8 cellular contexts compared by ENCODE assay signal in the genomic region with DNA sequence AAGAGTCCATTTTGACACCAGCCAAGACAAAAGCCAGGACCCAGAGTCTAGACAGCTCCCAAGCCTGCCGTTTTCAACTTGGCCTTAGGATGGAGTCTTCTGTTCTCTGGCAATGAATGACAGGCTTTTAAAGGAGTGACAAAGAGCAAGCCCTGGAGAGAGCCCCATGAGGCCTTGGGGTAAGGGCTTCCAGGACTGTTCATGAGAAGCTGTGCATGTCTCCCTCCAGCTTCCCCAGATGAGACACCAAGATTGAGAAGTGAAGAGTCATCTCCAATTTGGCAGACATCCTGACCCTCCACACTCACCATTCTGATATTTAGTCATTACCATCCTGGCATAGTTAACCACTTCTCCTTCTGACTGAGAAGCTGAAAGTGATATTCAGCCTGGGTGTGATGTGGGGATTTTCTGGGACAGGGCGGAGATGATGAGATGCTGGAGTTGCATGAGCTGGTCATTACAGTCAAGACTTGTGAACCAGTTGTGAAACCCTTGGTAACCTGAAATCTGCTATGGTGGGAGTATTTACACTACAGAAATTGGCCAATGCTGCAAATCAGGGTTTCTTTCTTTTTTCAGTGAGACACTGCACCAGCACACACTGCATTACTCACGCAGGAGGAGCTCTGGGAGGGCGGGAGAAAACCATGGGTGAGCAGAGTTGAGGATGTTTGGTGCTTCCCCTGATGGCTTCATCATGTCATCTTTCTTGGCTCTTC.
A peak's percentile ranks its signal among the peaks of the same experiment; 100 is the strongest.
DNase-seq lines count a peak whose midpoint lies in the region; ATAC-seq and TF ChIP-seq lines count a peak whose summit lies in the region.

No MANE protein-coding gene starts in this region.

- H3K9me3 ChIP-seq in left ventricle myocardium inferior (replicated peaks): no peaks in the 10 kb centered on the region

- no peaks in the 10 kb centered on the region for H3K27me3 Mint-ChIP-seq in WTC11 (ENCODE audit: low read depth)

- TF ChIP-seq CTCF in GM12874 (IDR thresholded peaks at IDR 0.05; ENCODE audit: insufficient read depth, low read depth, low read length): 0 out of 2 replicates have a peak, but pooled peaks have one; percentile 12
- no peak for TF ChIP-seq CTCF in left ventricle myocardium inferior (IDR thresholded peaks at IDR 0.05; ENCODE audit: borderline replicate concordance)
- TF ChIP-seq CTCF in WTC11 (IDR thresholded peaks at IDR 0.05): no peak

- H3K36me3 Mint-ChIP-seq in WTC11: no peaks in the 10 kb centered on the region

- no peaks in the 10 kb centered on the region for H3K9me3 Mint-ChIP-seq in WTC11

- H3K4me3 ChIP-seq in left ventricle myocardium inferior: no peak overlapping the region

- H3K27ac Mint-ChIP-seq in WTC11: no peak overlapping the region

- ATAC-seq in GM21786 (IDR thresholded peaks at IDR 0.05; ENCODE audit: unreplicated experiment): peak; percentile 82
- ATAC-seq in WTC11: no peak

- CTCF ChIA-PET in WTC11 (lab: Charles Lee): interaction anchor here (0.8 to 1.0 kb wide), 3 partner anchors 159 to 185 kb away, joined by 3 to 5 read pairs (median 3); no protein-coding TSS in a partner anchor

- H3K27me3 ChIP-seq in left ventricle myocardium inferior (ENCODE audit: low read depth): no peaks in the 10 kb centered on the region

- no peaks in the 10 kb centered on the region for H3K4me1 Mint-ChIP-seq in WTC11

- peak overlapping the region; percentile 7 for H3K27ac ChIP-seq in left ventricle myocardium inferior (replicated peaks)

- DNase-seq in KG1 (lab: John Stamatoyannopoulos, UW): peak; percentile 7
- peak; percentile 19 to 53 (median 50) for DNase-seq in activated CD8-positive, alpha-beta memory T cell treated with anti-CD3 and anti-CD28 coated beads for 48 hours (ENCODE audit: low read depth in 2 of 3, low spot score in 2 of 3)
- no peak for DNase-seq in left ventricle myocardium inferior
- peak; percentile 73 to 75 for DNase-seq in stimulated activated CD8-positive, alpha-beta memory T cell treated with anti-CD3 and anti-CD28 coated beads, Interleukin-15, amount 100 ng/mL, for 48 hours (ENCODE audit: low read depth in 2 of 2)
- DNase-seq in WTC11 (ENCODE audit: low spot score): no peak
- DNase-seq in NAMALWA (ENCODE audit: low spot score): no peak

- POLR2A ChIA-PET in WTC11 (lab: Charles Lee): no interaction called here

- peaks cover 11% of the 10 kb centered on the region for H3K4me1 ChIP-seq in left ventricle myocardium inferior

- intact Hi-C loops in left ventricle myocardium inferior (cut with micrococcal nuclease): no loop called here

- no peaks in the 10 kb centered on the region for H3K36me3 ChIP-seq in left ventricle myocardium inferior

- no peak overlapping the region for H3K4me3 Mint-ChIP-seq in WTC11

TF ChIP-seq in WTC11, 78 proteins besides CTCF, POLR2A, EP300 and RAD21 (continues in another document):
- TF ChIP-seq, protein P1, sequence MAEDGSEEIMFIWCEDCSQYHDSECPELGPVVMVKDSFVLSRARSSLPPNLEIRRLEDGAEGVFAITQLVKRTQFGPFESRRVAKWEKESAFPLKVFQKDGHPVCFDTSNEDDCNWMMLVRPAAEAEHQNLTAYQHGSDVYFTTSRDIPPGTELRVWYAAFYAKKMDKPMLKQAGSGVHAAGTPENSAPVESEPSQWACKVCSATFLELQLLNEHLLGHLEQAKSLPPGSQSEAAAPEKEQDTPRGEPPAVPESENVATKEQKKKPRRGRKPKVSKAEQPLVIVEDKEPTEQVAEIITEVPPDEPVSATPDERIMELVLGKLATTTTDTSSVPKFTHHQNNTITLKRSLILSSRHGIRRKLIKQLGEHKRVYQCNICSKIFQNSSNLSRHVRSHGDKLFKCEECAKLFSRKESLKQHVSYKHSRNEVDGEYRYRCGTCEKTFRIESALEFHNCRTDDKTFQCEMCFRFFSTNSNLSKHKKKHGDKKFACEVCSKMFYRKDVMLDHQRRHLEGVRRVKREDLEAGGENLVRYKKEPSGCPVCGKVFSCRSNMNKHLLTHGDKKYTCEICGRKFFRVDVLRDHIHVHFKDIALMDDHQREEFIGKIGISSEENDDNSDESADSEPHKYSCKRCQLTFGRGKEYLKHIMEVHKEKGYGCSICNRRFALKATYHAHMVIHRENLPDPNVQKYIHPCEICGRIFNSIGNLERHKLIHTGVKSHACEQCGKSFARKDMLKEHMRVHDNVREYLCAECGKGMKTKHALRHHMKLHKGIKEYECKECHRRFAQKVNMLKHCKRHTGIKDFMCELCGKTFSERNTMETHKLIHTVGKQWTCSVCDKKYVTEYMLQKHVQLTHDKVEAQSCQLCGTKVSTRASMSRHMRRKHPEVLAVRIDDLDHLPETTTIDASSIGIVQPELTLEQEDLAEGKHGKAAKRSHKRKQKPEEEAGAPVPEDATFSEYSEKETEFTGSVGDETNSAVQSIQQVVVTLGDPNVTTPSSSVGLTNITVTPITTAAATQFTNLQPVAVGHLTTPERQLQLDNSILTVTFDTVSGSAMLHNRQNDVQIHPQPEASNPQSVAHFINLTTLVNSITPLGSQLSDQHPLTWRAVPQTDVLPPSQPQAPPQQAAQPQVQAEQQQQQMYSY (CRISPR knock-in tag; IDR thresholded peaks at IDR 0.05): no peak
- TF ChIP-seq, protein P2, sequence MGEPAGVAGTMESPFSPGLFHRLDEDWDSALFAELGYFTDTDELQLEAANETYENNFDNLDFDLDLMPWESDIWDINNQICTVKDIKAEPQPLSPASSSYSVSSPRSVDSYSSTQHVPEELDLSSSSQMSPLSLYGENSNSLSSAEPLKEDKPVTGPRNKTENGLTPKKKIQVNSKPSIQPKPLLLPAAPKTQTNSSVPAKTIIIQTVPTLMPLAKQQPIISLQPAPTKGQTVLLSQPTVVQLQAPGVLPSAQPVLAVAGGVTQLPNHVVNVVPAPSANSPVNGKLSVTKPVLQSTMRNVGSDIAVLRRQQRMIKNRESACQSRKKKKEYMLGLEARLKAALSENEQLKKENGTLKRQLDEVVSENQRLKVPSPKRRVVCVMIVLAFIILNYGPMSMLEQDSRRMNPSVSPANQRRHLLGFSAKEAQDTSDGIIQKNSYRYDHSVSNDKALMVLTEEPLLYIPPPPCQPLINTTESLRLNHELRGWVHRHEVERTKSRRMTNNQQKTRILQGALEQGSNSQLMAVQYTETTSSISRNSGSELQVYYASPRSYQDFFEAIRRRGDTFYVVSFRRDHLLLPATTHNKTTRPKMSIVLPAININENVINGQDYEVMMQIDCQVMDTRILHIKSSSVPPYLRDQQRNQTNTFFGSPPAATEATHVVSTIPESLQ (CRISPR knock-in tag; IDR thresholded peaks at IDR 0.05): no peak
- TF ChIP-seq CBFB (CRISPR knock-in tag; IDR thresholded peaks at IDR 0.05; ENCODE audit: low read depth): no peak
- TF ChIP-seq ZNF396 (CRISPR knock-in tag; IDR thresholded peaks at IDR 0.05; ENCODE audit: borderline replicate concordance): no peak
- TF ChIP-seq ESRRA (CRISPR knock-in tag; IDR thresholded peaks at IDR 0.05; ENCODE audit: borderline replicate concordance): no peak
- TF ChIP-seq, protein P3, sequence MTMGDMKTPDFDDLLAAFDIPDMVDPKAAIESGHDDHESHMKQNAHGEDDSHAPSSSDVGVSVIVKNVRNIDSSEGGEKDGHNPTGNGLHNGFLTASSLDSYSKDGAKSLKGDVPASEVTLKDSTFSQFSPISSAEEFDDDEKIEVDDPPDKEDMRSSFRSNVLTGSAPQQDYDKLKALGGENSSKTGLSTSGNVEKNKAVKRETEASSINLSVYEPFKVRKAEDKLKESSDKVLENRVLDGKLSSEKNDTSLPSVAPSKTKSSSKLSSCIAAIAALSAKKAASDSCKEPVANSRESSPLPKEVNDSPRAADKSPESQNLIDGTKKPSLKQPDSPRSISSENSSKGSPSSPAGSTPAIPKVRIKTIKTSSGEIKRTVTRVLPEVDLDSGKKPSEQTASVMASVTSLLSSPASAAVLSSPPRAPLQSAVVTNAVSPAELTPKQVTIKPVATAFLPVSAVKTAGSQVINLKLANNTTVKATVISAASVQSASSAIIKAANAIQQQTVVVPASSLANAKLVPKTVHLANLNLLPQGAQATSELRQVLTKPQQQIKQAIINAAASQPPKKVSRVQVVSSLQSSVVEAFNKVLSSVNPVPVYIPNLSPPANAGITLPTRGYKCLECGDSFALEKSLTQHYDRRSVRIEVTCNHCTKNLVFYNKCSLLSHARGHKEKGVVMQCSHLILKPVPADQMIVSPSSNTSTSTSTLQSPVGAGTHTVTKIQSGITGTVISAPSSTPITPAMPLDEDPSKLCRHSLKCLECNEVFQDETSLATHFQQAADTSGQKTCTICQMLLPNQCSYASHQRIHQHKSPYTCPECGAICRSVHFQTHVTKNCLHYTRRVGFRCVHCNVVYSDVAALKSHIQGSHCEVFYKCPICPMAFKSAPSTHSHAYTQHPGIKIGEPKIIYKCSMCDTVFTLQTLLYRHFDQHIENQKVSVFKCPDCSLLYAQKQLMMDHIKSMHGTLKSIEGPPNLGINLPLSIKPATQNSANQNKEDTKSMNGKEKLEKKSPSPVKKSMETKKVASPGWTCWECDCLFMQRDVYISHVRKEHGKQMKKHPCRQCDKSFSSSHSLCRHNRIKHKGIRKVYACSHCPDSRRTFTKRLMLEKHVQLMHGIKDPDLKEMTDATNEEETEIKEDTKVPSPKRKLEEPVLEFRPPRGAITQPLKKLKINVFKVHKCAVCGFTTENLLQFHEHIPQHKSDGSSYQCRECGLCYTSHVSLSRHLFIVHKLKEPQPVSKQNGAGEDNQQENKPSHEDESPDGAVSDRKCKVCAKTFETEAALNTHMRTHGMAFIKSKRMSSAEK (CRISPR knock-in tag; IDR thresholded peaks at IDR 0.05; ENCODE audit: borderline replicate concordance): no peak

Comparison
In these comparisons a context has a peak if more than half of its experiments do, and no peak if none do; other contexts are left out.
1. DNase-seq: peak in KG1 (single experiment), activated CD8-positive, alpha-beta memory T cell treated with anti-CD3 and anti-CD28 coated beads for 48 hours (3 of 3) and stimulated activated CD8-positive, alpha-beta memory T cell treated with anti-CD3 and anti-CD28 coated beads, Interleukin-15, amount 100 ng/mL, for 48 hours (2 of 2); none in left ventricle myocardium inferior (single experiment), WTC11 (single experiment) and NAMALWA (single experiment).